Comparison of ENCODE assay signal across 1 cellular context in genomic region chr2:185475868-185476267, GRCh38.
TF ChIP-seq lines count a peak whose summit lies in the region.

No MANE protein-coding gene starts in this region.

TF ChIP-seq in GM23338, 12 proteins besides CTCF, POLR2A, EP300 and RAD21 (continued from another document):
- TF ChIP-seq, protein P1, sequence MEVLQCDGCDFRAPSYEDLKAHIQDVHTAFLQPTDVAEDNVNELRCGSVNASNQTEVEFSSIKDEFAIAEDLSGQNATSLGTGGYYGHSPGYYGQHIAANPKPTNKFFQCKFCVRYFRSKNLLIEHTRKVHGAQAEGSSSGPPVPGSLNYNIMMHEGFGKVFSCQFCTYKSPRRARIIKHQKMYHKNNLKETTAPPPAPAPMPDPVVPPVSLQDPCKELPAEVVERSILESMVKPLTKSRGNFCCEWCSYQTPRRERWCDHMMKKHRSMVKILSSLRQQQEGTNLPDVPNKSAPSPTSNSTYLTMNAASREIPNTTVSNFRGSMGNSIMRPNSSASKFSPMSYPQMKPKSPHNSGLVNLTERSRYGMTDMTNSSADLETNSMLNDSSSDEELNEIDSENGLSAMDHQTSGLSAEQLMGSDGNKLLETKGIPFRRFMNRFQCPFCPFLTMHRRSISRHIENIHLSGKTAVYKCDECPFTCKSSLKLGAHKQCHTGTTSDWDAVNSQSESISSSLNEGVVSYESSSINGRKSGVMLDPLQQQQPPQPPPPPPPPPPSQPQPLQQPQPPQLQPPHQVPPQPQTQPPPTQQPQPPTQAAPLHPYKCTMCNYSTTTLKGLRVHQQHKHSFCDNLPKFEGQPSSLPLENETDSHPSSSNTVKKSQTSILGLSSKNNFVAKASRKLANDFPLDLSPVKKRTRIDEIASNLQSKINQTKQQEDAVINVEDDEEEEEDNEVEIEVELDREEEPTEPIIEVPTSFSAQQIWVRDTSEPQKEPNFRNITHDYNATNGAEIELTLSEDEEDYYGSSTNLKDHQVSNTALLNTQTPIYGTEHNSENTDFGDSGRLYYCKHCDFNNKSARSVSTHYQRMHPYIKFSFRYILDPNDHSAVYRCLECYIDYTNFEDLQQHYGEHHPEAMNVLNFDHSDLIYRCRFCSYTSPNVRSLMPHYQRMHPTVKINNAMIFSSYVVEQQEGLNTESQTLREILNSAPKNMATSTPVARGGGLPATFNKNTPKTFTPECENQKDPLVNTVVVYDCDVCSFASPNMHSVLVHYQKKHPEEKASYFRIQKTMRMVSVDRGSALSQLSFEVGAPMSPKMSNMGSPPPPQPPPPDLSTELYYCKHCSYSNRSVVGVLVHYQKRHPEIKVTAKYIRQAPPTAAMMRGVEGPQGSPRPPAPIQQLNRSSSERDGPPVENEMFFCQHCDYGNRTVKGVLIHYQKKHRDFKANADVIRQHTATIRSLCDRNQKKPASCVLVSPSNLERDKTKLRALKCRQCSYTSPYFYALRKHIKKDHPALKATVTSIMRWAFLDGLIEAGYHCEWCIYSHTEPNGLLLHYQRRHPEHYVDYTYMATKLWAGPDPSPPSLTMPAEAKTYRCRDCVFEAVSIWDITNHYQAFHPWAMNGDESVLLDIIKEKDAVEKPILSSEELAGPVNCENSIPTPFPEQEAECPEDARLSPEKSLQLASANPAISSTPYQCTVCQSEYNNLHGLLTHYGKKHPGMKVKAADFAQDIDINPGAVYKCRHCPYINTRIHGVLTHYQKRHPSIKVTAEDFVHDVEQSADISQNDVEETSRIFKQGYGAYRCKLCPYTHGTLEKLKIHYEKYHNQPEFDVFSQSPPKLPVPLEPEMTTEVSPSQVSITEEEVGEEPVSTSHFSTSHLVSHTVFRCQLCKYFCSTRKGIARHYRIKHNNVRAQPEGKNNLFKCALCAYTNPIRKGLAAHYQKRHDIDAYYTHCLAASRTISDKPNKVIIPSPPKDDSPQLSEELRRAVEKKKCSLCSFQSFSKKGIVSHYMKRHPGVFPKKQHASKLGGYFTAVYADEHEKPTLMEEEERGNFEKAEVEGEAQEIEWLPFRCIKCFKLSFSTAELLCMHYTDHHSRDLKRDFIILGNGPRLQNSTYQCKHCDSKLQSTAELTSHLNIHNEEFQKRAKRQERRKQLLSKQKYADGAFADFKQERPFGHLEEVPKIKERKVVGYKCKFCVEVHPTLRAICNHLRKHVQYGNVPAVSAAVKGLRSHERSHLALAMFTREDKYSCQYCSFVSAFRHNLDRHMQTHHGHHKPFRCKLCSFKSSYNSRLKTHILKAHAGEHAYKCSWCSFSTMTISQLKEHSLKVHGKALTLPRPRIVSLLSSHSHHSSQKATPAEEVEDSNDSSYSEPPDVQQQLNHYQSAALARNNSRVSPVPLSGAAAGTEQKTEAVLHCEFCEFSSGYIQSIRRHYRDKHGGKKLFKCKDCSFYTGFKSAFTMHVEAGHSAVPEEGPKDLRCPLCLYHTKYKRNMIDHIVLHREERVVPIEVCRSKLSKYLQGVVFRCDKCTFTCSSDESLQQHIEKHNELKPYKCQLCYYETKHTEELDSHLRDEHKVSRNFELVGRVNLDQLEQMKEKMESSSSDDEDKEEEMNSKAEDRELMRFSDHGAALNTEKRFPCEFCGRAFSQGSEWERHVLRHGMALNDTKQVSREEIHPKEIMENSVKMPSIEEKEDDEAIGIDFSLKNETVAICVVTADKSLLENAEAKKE (CRISPR knock-in tag; IDR thresholded peaks at IDR 0.05), result no peak
